ENCODE assay signal across 22 cellular contexts in the genomic region with DNA sequence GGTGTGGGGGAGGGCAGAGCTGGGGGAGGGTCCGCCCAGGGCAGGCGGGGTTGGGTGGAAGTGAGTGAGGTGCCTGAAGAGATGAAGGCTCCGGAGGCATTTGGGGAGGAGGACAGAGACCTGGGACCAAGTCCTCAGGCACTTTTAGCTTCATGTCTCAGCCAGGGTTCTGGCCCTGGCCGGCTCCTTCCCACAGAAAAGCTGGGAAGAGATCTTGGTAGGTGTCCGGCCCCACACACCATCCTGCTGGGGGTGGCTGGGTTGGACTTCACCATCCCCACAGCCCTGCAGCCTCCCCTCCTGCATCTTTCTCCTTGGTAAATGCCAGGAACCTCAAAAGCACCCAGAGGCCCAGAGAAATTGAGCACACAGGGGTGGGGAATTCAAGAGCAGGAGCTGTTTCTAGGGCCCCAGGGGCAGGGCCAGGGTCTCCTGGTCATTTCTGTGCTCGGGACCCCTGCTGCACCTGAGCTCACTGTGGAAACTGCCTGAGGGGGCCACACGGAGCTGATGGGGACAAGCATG.
A peak's percentile ranks its signal among the peaks of the same experiment; 100 is the strongest.
DNase-seq lines count a peak whose midpoint lies in the region; ATAC-seq and TF ChIP-seq lines count a peak whose summit lies in the region.
"Had no signal": no experiment of that assay in that cellular context is flagged by ENCODE, and none has a peak within 500 bp of the region (broad histone marks: within the 10 kb centered on the region; RNA-seq: fewer than 3 reads in every experiment).

No MANE protein-coding gene starts in this region.

- no peak for TF ChIP-seq CTCF in Peyer's patch (IDR thresholded peaks at IDR 0.05)
- TF ChIP-seq CTCF in transverse colon (IDR thresholded peaks at IDR 0.05): no peak

- H3K4me1 ChIP-seq in Peyer's patch (peaks cover 0 to 7% (median 3%) of the 10 kb centered on the region in 4 donors), transverse colon (peaks cover 0 to 10% (median 5%) of the 10 kb centered on the region in 4 donors)
- H3K4me1 ChIP-seq: colonic mucosa, SJCRH30 had no signal

- 48% methylated on average over 7 of the region's 7 CpGs; no CpG with 5 or more reads in 1 of the 2 donors for WGBS in transverse colon (ENCODE audit: low coverage in 1 of 2), 2 donors

- no peak overlapping the region for H3K4me3 Mint-ChIP-seq in activated naive CD4-positive, alpha-beta T cell treated with anti-CD3 and anti-CD28 coated beads, Interleukin-2, amount 10 ng/mL, durations not matched to agents 7 days and 5 days
- H3K4me3 Mint-ChIP-seq: activated CD8-positive, alpha-beta T cell treated with anti-CD3 and anti-CD28 coated beads, Interleukin-2, amount 10 ng/mL, durations not matched to agents 7 days and 5 days; activated naive CD8-positive, alpha-beta T cell treated with anti-CD3 and anti-CD28 coated beads, Interleukin-2, amount 10 ng/mL, durations not matched to agents 7 days and 5 days; activated T-cell treated with anti-CD3 and anti-CD28 coated beads, Interleukin-2, amount 50 U/mL, for 4 hours; T-helper 1 cell treated with Interleukin-12 subunit alpha and Interleukin-12 subunit beta and Interleukin-4 antibody, amounts not matched to agents 30 μg/mL and 1 μg/mL, for 36 hours had no signal

- CTCF ChIA-PET in activated naive CD4-positive, alpha-beta T cell treated with anti-CD3 and anti-CD28 coated beads, Interleukin-2, amount 10 ng/mL, durations not matched to agents 7 days and 5 days (lab: Charles Lee): no interaction called here

- H3K27ac Mint-ChIP-seq in activated naive CD4-positive, alpha-beta T cell treated with anti-CD3 and anti-CD28 coated beads, Interleukin-2, amount 10 ng/mL, durations not matched to agents 7 days and 5 days: no peak overlapping the region
- H3K27ac Mint-ChIP-seq: activated CD8-positive, alpha-beta T cell treated with anti-CD3 and anti-CD28 coated beads, Interleukin-2, amount 10 ng/mL, durations not matched to agents 7 days and 5 days; activated naive CD8-positive, alpha-beta T cell treated with anti-CD3 and anti-CD28 coated beads, Interleukin-2, amount 10 ng/mL, durations not matched to agents 7 days and 5 days; T-helper 1 cell treated with Interleukin-12 subunit alpha and Interleukin-12 subunit beta and Interleukin-4 antibody, amounts not matched to agents 30 μg/mL and 1 μg/mL, for 36 hours had no signal

- H3K9me3 Mint-ChIP-seq in activated naive CD4-positive, alpha-beta T cell treated with anti-CD3 and anti-CD28 coated beads, Interleukin-2, amount 10 ng/mL, durations not matched to agents 7 days and 5 days: no peaks in the 10 kb centered on the region
- H3K9me3 Mint-ChIP-seq: activated naive CD8-positive, alpha-beta T cell treated with anti-CD3 and anti-CD28 coated beads, Interleukin-2, amount 10 ng/mL, durations not matched to agents 7 days and 5 days; activated T-cell treated with anti-CD3 and anti-CD28 coated beads, Interleukin-2, amount 50 U/mL, for 4 hours; T-helper 1 cell treated with Interleukin-12 subunit alpha and Interleukin-12 subunit beta and Interleukin-4 antibody, amounts not matched to agents 30 μg/mL and 1 μg/mL, for 36 hours had no signal

- in situ Hi-C loops in transverse colon (cut with MboI; ENCODE audit: low pct_ligation_motif_present in 1 of 4, low pct_unique_long_range_greater_than_20kb in 1 of 4, low sequenced_read_pairs in 3 of 4): no loop called here

- intact Hi-C loops in transverse colon (cut with DNase I; ENCODE audit: low total_unique reads): no loop called here

- no peak for TF ChIP-seq EP300 in transverse colon (IDR thresholded peaks at IDR 0.05; ENCODE audit: low read depth)

- no peaks in the 10 kb centered on the region for H3K36me3 ChIP-seq in Peyer's patch
- no peaks in the 10 kb centered on the region for H3K36me3 ChIP-seq in transverse colon
- H3K36me3 ChIP-seq: colonic mucosa, neutrophil, SJCRH30 had no signal

- DNase-seq in activated naive CD4-positive, alpha-beta T cell treated with anti-CD3 and anti-CD28 coated beads, Interleukin-2, amount 10 ng/mL, durations not matched to agents 7 days and 5 days: peak; percentile 18
- DNase-seq in activated naive CD4-positive, alpha-beta T cell (lab: John Stamatoyannopoulos, UW): no peak
- DNase-seq in Peyer's patch (peak in 2 of 3 donors; percentile 27 to 33), iPS-NIHi11 (ENCODE audit: low spot score) (peak; percentile 38), transverse colon (peak; percentile 5), substantia nigra (lab: John Stamatoyannopoulos, UW) (no peak), NCI-H748 treated with DMSO at 0.1 percent for 48 hours (lab: John Stamatoyannopoulos, UW) (no peak)
- DNase-seq: activated CD8-positive, alpha-beta T cell treated with anti-CD3 and anti-CD28 coated beads, Interleukin-2, amount 10 ng/mL, durations not matched to agents 7 days and 5 days; colonic mucosa; DMS53; GOT3; MV-4-11; NCI-H1694; OCI-M1 had no signal

- peaks cover 11% of the 10 kb centered on the region for H3K27me3 Mint-ChIP-seq in activated naive CD4-positive, alpha-beta T cell treated with anti-CD3 and anti-CD28 coated beads, Interleukin-2, amount 10 ng/mL, durations not matched to agents 7 days and 5 days
- H3K27me3 Mint-ChIP-seq: activated naive CD8-positive, alpha-beta T cell treated with anti-CD3 and anti-CD28 coated beads, Interleukin-2, amount 10 ng/mL, durations not matched to agents 7 days and 5 days had no signal

- TF ChIP-seq POLR2A in Peyer's patch (IDR thresholded peaks at IDR 0.05) (no peak), transverse colon (IDR thresholded peaks at IDR 0.05) (no peak)

- no peaks in the 10 kb centered on the region for H3K36me3 Mint-ChIP-seq in activated naive CD4-positive, alpha-beta T cell treated with anti-CD3 and anti-CD28 coated beads, Interleukin-2, amount 10 ng/mL, durations not matched to agents 7 days and 5 days
- H3K36me3 Mint-ChIP-seq: activated naive CD8-positive, alpha-beta T cell treated with anti-CD3 and anti-CD28 coated beads, Interleukin-2, amount 10 ng/mL, durations not matched to agents 7 days and 5 days had no signal

- H3K9me3 ChIP-seq in Peyer's patch (no peaks in the 10 kb centered on the region), transverse colon (no peaks in the 10 kb centered on the region)
- H3K9me3 ChIP-seq: colonic mucosa, neutrophil, SJCRH30 had no signal

- H3K27ac ChIP-seq in Peyer's patch (no peak overlapping the region), transverse colon (no peak overlapping the region), substantia nigra (ENCODE audit: low read depth, low read length, poor library complexity, severe bottlenecking) (no peak overlapping the region)
- H3K27ac ChIP-seq: colonic mucosa, KMS-11, neutrophil, SJCRH30, VCaP had no signal

- no peak for ATAC-seq in HG02571 (IDR thresholded peaks at IDR 0.05; ENCODE audit: unreplicated experiment)
- ATAC-seq: activated CD8-positive, alpha-beta T cell treated with anti-CD3 and anti-CD28 coated beads, Interleukin-2, amount 10 ng/mL, durations not matched to agents 7 days and 5 days; activated T-cell treated with anti-CD3 and anti-CD28 coated beads, Interleukin-2, amount 50 U/mL, for 4 hours had no signal

- no peaks in the 10 kb centered on the region for H3K27me3 ChIP-seq in Peyer's patch
- H3K27me3 ChIP-seq in transverse colon: peaks cover 48% of the 10 kb centered on the region
- H3K27me3 ChIP-seq: colonic mucosa had no signal

- H3K4me1 Mint-ChIP-seq in activated naive CD4-positive, alpha-beta T cell treated with anti-CD3 and anti-CD28 coated beads, Interleukin-2, amount 10 ng/mL, durations not matched to agents 7 days and 5 days: peaks cover 11% of the 10 kb centered on the region

- H3K4me3 ChIP-seq in Peyer's patch (no peak overlapping the region), transverse colon (no peak overlapping the region)
- H3K4me3 ChIP-seq: colonic mucosa, SJCRH30 had no signal

Comparison
In these comparisons a context has a peak if more than half of its experiments do, and no peak if none do; other contexts are left out.
1. DNase-seq: peak in activated naive CD4-positive, alpha-beta T cell treated with anti-CD3 and anti-CD28 coated beads, Interleukin-2, amount 10 ng/mL, durations not matched to agents 7 days and 5 days (single experiment), Peyer's patch (2 of 3), iPS-NIHi11 (single experiment) and transverse colon (single experiment); none in activated naive CD4-positive, alpha-beta T cell (0 of 4), substantia nigra (0 of 49) and NCI-H748 treated with DMSO at 0.1 percent for 48 hours (single experiment).